ENCODE assay signal across 7 cellular contexts in genomic region chr12:121298411-121298810, GRCh38. TPM values are rescaled to one million over a fixed set of nuclear protein-coding genes. Genes with fewer than 3 reads are reported as not detected.
DNase-seq lines count a peak whose midpoint lies in the region; ATAC-seq and TF ChIP-seq lines count a peak whose summit lies in the region.
"Not testable (repeated sequence)": the region's sequence is repeated elsewhere in the genome, so short reads cannot be mapped to it uniquely, and the experiment has no call there.

No MANE protein-coding gene starts in this region.

- H3K27ac ChIP-seq in CD8-positive, alpha-beta T cell (ENCODE audit: low read depth, low read length); naive thymus-derived CD4-positive, alpha-beta T cell (ENCODE audit: low read depth, low read length): not testable (repeated sequence)

- TF ChIP-seq CTCF in CD8-positive, alpha-beta T cell (IDR thresholded peaks at IDR 0.05); epithelial cell of esophagus (IDR thresholded peaks at IDR 0.05; ENCODE audit: insufficient read depth, low read depth, low read length, missing control alignments); progenitor cell of endocrine pancreas (IDR thresholded peaks at IDR 0.05; ENCODE audit: unreplicated experiment): not testable (repeated sequence)

- ATAC-seq in CD8-positive, alpha-beta T cell; T-helper 17 cell; activated CD8-positive, alpha-beta T cell treated with anti-CD3 and anti-CD28 coated beads, Interleukin-2, amount 10 ng/mL, durations not matched to agents 7 days and 5 days; naive thymus-derived CD4-positive, alpha-beta T cell: not testable (repeated sequence)

- not testable (repeated sequence) for H3K36me3 Mint-ChIP-seq in CD8-positive, alpha-beta T cell; T-helper 17 cell (ENCODE audit: low read depth); activated CD8-positive, alpha-beta T cell treated with anti-CD3 and anti-CD28 coated beads, Interleukin-2, amount 10 ng/mL, durations not matched to agents 7 days and 5 days (ENCODE audit: low read depth); activated naive CD8-positive, alpha-beta T cell treated with anti-CD3 and anti-CD28 coated beads for 36 hours; naive thymus-derived CD4-positive, alpha-beta T cell; progenitor cell of endocrine pancreas (ENCODE audit: insufficient read depth)

- not testable (repeated sequence) for DNase-seq in CD8-positive, alpha-beta T cell; T-helper 17 cell; activated CD8-positive, alpha-beta T cell treated with anti-CD3 and anti-CD28 coated beads, Interleukin-2, amount 10 ng/mL, durations not matched to agents 7 days and 5 days; activated naive CD8-positive, alpha-beta T cell treated with anti-CD3 and anti-CD28 coated beads for 36 hours; naive thymus-derived CD4-positive, alpha-beta T cell; progenitor cell of endocrine pancreas (ENCODE audit: low spot score, unreplicated experiment)
- DNase-seq in epithelial cell of esophagus (ENCODE audit: low read depth): peak; percentile 64

- H3K4me1 Mint-ChIP-seq in CD8-positive, alpha-beta T cell (ENCODE audit: low read depth): peaks cover 17% of the 10 kb centered on the region
- peaks cover 14% of the 10 kb centered on the region for H3K4me1 Mint-ChIP-seq in T-helper 17 cell
- peaks cover 36% of the 10 kb centered on the region for H3K4me1 Mint-ChIP-seq in activated CD8-positive, alpha-beta T cell treated with anti-CD3 and anti-CD28 coated beads, Interleukin-2, amount 10 ng/mL, durations not matched to agents 7 days and 5 days (ENCODE audit: low read depth)
- peaks cover 13% of the 10 kb centered on the region for H3K4me1 Mint-ChIP-seq in activated naive CD8-positive, alpha-beta T cell treated with anti-CD3 and anti-CD28 coated beads for 36 hours
- peaks cover 0 to 35% (median 16%) of the 10 kb centered on the region in 7 donors for H3K4me1 Mint-ChIP-seq in naive thymus-derived CD4-positive, alpha-beta T cell
- peaks cover 18% of the 10 kb centered on the region for H3K4me1 Mint-ChIP-seq in progenitor cell of endocrine pancreas (ENCODE audit: low read depth)

- not testable (repeated sequence) for H3K9me3 ChIP-seq in CD8-positive, alpha-beta T cell (ENCODE audit: low read length); T-helper 17 cell (ENCODE audit: control insufficient read depth, low read length, poor library complexity, severe bottlenecking); naive thymus-derived CD4-positive, alpha-beta T cell (ENCODE audit: control insufficient read depth in 2 of 3, low read length in 3 of 3)

- peak overlapping the region; percentile 86 for H3K4me3 Mint-ChIP-seq in CD8-positive, alpha-beta T cell
- peak overlapping the region; percentile 93 for H3K4me3 Mint-ChIP-seq in T-helper 17 cell
- H3K4me3 Mint-ChIP-seq in activated CD8-positive, alpha-beta T cell treated with anti-CD3 and anti-CD28 coated beads, Interleukin-2, amount 10 ng/mL, durations not matched to agents 7 days and 5 days: peak overlapping the region; percentile 82
- H3K4me3 Mint-ChIP-seq in activated naive CD8-positive, alpha-beta T cell treated with anti-CD3 and anti-CD28 coated beads for 36 hours: peak overlapping the region; percentile 84
- peak overlapping the region; percentile 25 to 93 (median 88) for H3K4me3 Mint-ChIP-seq in naive thymus-derived CD4-positive, alpha-beta T cell
- peak overlapping the region; percentile 83 for H3K4me3 Mint-ChIP-seq in progenitor cell of endocrine pancreas (ENCODE audit: low read depth)

- peaks cover 15% of the 10 kb centered on the region for H3K4me1 ChIP-seq in CD8-positive, alpha-beta T cell (ENCODE audit: insufficient read depth, low read length)
- H3K4me1 ChIP-seq in naive thymus-derived CD4-positive, alpha-beta T cell (ENCODE audit: control insufficient read depth in 2 of 2, insufficient read depth in 2 of 2, low read length in 2 of 2): peaks cover 12 to 14% of the 10 kb centered on the region in 2 donors

- H3K36me3 ChIP-seq in CD8-positive, alpha-beta T cell (ENCODE audit: insufficient read depth, low read length); naive thymus-derived CD4-positive, alpha-beta T cell (ENCODE audit: control insufficient read depth in 2 of 3, insufficient read depth in 3 of 3, low read length in 3 of 3): not testable (repeated sequence)

- not testable (repeated sequence) for H3K4me3 ChIP-seq in CD8-positive, alpha-beta T cell (ENCODE audit: low read depth, low read length); epithelial cell of esophagus (ENCODE audit: low read length); naive thymus-derived CD4-positive, alpha-beta T cell (ENCODE audit: low read length)

- H3K9me3 Mint-ChIP-seq in CD8-positive, alpha-beta T cell; activated CD8-positive, alpha-beta T cell treated with anti-CD3 and anti-CD28 coated beads, Interleukin-2, amount 10 ng/mL, durations not matched to agents 7 days and 5 days (ENCODE audit: insufficient read depth); activated naive CD8-positive, alpha-beta T cell treated with anti-CD3 and anti-CD28 coated beads for 36 hours; naive thymus-derived CD4-positive, alpha-beta T cell; progenitor cell of endocrine pancreas (ENCODE audit: low read depth): not testable (repeated sequence)

- CTCF ChIA-PET in CD8-positive, alpha-beta T cell (lab: Charles Lee); naive thymus-derived CD4-positive, alpha-beta T cell (lab: Charles Lee): not testable (repeated sequence)
- CTCF ChIA-PET in activated CD8-positive, alpha-beta T cell treated with anti-CD3 and anti-CD28 coated beads, Interleukin-2, amount 10 ng/mL, durations not matched to agents 7 days and 5 days (lab: Charles Lee): interaction anchor here (0.7 kb wide), 1 partner anchor 163 kb away, joined by 3 read pairs; no protein-coding TSS in a partner anchor

- intact Hi-C loops in CD8-positive, alpha-beta T cell (cut with DNase I, micrococcal nuclease): loop anchor here (5.0 to 10.0 kb wide), 5 partner anchors 539 to 1046 kb away; partner anchors contain the start of genes MLEC (in 1 of the 2) and POP5 (in 1 of the 2)
- intact Hi-C loops in naive thymus-derived CD4-positive, alpha-beta T cell (cut with micrococcal nuclease): loop anchor here (5.0 kb wide), 2 partner anchors 56 to 1096 kb away; partner anchors contain the start of gene RPLP0 (in 1 of the 2)

- not testable (repeated sequence) for H3K27me3 Mint-ChIP-seq in CD8-positive, alpha-beta T cell (ENCODE audit: low read depth); T-helper 17 cell; activated CD8-positive, alpha-beta T cell treated with anti-CD3 and anti-CD28 coated beads, Interleukin-2, amount 10 ng/mL, durations not matched to agents 7 days and 5 days (ENCODE audit: low read depth); activated naive CD8-positive, alpha-beta T cell treated with anti-CD3 and anti-CD28 coated beads for 36 hours; naive thymus-derived CD4-positive, alpha-beta T cell; progenitor cell of endocrine pancreas

- not testable (repeated sequence) for H3K27me3 ChIP-seq in CD8-positive, alpha-beta T cell (ENCODE audit: insufficient read depth, low read length); naive thymus-derived CD4-positive, alpha-beta T cell (ENCODE audit: control insufficient read depth in 2 of 2, insufficient read depth in 2 of 2, low read length in 2 of 2)

- H3K27ac Mint-ChIP-seq in CD8-positive, alpha-beta T cell; activated CD8-positive, alpha-beta T cell treated with anti-CD3 and anti-CD28 coated beads, Interleukin-2, amount 10 ng/mL, durations not matched to agents 7 days and 5 days; activated naive CD8-positive, alpha-beta T cell treated with anti-CD3 and anti-CD28 coated beads for 36 hours; progenitor cell of endocrine pancreas: not testable (repeated sequence)
- H3K27ac Mint-ChIP-seq in T-helper 17 cell: peak overlapping the region; percentile 43
- H3K27ac Mint-ChIP-seq in naive thymus-derived CD4-positive, alpha-beta T cell: peak overlapping the region in 1 of 9 donors; percentile 77

- POLR2A ChIA-PET in CD8-positive, alpha-beta T cell (lab: Charles Lee); activated CD8-positive, alpha-beta T cell treated with anti-CD3 and anti-CD28 coated beads, Interleukin-2, amount 10 ng/mL, durations not matched to agents 7 days and 5 days (lab: Charles Lee); naive thymus-derived CD4-positive, alpha-beta T cell (lab: Charles Lee): not testable (repeated sequence)

RNA-seq across cellular contexts. Expression of gene CAMKK2, which starts 1.9 kb away (rescaled TPM):
- 1 to 10 TPM; 3.6 to 4.1 TPM for total RNA-seq in CD8-positive, alpha-beta T cell
- total RNA-seq in T-helper 17 cell: 10 to 100 TPM; 12.5 to 15.8 TPM
- 10 to 100 TPM; 32.2 to 32.7 TPM for total RNA-seq in activated CD8-positive, alpha-beta T cell treated with anti-CD3 and anti-CD28 coated beads, Interleukin-2, amount 10 ng/mL, durations not matched to agents 7 days and 5 days
- total RNA-seq in activated naive CD8-positive, alpha-beta T cell treated with anti-CD3 and anti-CD28 coated beads for 36 hours: 10 to 100 TPM; 37.6 to 38.6 TPM
- total RNA-seq in naive thymus-derived CD4-positive, alpha-beta T cell: 10 to 100 TPM; 15.5 to 38.7 (median 18.1) TPM
- polyA plus RNA-seq in naive thymus-derived CD4-positive, alpha-beta T cell: 10 to 100 TPM; 13.9 to 14.6 TPM
- 38.4 and 44.2 TPM in 2 replicates for total RNA-seq in progenitor cell of endocrine pancreas

RNA-seq across cellular contexts. Expression of gene ANAPC5, which starts 53.8 kb away (rescaled TPM):
- 100 to 1,000 TPM in 1 of 2 experiments, 10 to 100 TPM in 1; 96.5 to 106 TPM for total RNA-seq in CD8-positive, alpha-beta T cell
- 100 to 1,000 TPM; 107 to 130 TPM for total RNA-seq in T-helper 17 cell
- total RNA-seq in activated CD8-positive, alpha-beta T cell treated with anti-CD3 and anti-CD28 coated beads, Interleukin-2, amount 10 ng/mL, durations not matched to agents 7 days and 5 days: 100 to 1,000 TPM; 135 to 147 TPM
- 100 to 1,000 TPM; 130 to 138 TPM for total RNA-seq in activated naive CD8-positive, alpha-beta T cell treated with anti-CD3 and anti-CD28 coated beads for 36 hours
- 100 to 1,000 TPM; 114 to 148 (median 141) TPM for total RNA-seq in naive thymus-derived CD4-positive, alpha-beta T cell
- 100 to 1,000 TPM in 1 of 2 donors, 10 to 100 TPM in 1; 88.1 to 172 TPM for polyA plus RNA-seq in naive thymus-derived CD4-positive, alpha-beta T cell
- 93.2 and 94.3 TPM in 2 replicates for total RNA-seq in progenitor cell of endocrine pancreas
